7 cellular contexts compared by ENCODE assay signal in the genomic region with DNA sequence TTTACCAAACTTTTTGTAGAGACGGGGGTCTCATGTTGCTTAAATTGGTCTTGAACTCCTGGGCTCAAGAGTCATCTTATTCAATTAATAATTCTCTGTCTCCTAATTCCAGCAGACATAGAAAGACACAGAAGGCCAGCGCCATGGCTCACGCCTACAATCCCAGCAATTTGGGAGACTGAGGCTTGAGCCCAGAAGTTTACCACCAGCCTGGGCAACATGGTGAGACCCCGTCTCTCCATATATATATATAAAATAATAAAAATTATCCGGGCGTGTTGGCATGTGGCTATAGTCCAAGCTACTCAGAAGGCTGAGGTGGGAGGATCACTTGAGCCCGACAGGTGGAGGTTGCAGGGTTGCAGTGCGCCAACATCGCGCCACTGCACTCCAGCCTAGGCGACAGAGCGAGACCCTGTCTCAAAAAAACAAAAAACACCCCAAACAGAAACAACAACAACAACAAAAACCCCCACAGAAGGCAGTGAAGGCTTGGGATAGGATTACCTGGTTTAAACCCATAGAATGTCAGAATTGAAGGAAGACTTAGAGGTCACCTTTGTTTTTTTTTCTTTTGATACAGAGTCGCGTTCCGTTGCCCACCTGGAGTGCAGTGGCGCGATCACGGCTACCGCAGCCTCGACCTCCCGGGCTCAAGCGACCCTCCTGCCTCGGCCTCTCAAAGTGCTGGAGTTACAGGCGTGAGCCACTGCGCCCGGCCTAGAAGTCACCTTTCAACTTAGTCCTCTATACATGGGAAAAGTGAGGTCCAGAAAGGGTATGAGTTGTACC. TPM values are rescaled to one million over a fixed set of nuclear protein-coding genes. Genes with fewer than 3 reads are reported as not detected.
DNase-seq lines count a peak whose midpoint lies in the region; ATAC-seq, FAIRE-seq and TF ChIP-seq lines count a peak whose summit lies in the region.

No MANE protein-coding gene starts in this region.

- H3K4me3 ChIP-seq in OCI-LY1 (ENCODE audit: low read depth, low read length, poor library complexity, severe bottlenecking): peak overlapping the region; percentile 85
- peak overlapping the region; percentile 82 for H3K4me3 ChIP-seq in epithelial cell of proximal tubule (ENCODE audit: low read depth, low read length)
- H3K4me3 ChIP-seq in pancreas: peak overlapping the region; percentile 64 to 72 (median 68)

- ATAC-seq in GM21390 (IDR thresholded peaks at IDR 0.05; ENCODE audit: unreplicated experiment): peak; percentile 25
- ATAC-seq in pancreas: peak in 1 of 4 donors; percentile 27
- no peak for ATAC-seq in HG02642 (IDR thresholded peaks at IDR 0.05; ENCODE audit: poor library complexity, unreplicated experiment)
- ATAC-seq in GM18907 (IDR thresholded peaks at IDR 0.05; ENCODE audit: unreplicated experiment): no peak

- peak overlapping the region; percentile 91 for H3K4me2 ChIP-seq in OCI-LY1 (ENCODE audit: low read length)

- peaks cover 35% of the 10 kb centered on the region for H3K79me2 ChIP-seq in OCI-LY1 (ENCODE audit: insufficient read depth, low read length)

- DNase-seq in epithelial cell of proximal tubule (ENCODE audit: low read depth) (no peak), pancreas (peak in 1 of 6 donors; percentile 63), GM03348 (ENCODE audit: low spot score) (no peak)

- 14 to 17% methylated on average over 26 of the region's 26 CpGs for WGBS in pancreas, 2 donors

- no peaks in the 10 kb centered on the region for H3K9me2 ChIP-seq in OCI-LY1 (ENCODE audit: low read depth, low read length)

- peaks cover 17% of the 10 kb centered on the region for H3K4me1 ChIP-seq in OCI-LY1 (ENCODE audit: insufficient read depth, low read length, severe bottlenecking)
- peaks cover 0 to 5% (median 4%) of the 10 kb centered on the region in 3 donors for H3K4me1 ChIP-seq in pancreas

- H4K20me1 ChIP-seq in OCI-LY1 (ENCODE audit: insufficient read depth, low read length): no peaks in the 10 kb centered on the region

- peak overlapping the region; percentile 66 for H3K27ac ChIP-seq in OCI-LY1 (ENCODE audit: low read depth, low read length, poor library complexity, severe bottlenecking)
- peak overlapping the region; percentile 88 to 97 (median 94) for H3K27ac ChIP-seq in pancreas

- no peak for FAIRE-seq in pancreas (lab: Jason Lieb, UNC)

- peak overlapping the region; percentile 89 for H3K9ac ChIP-seq in OCI-LY1 (ENCODE audit: low read length)

- no peaks in the 10 kb centered on the region for H3F3A ChIP-seq in OCI-LY1 (ENCODE audit: insufficient read depth, low read length)

- H3K36me3 ChIP-seq in OCI-LY1 (ENCODE audit: insufficient read depth, low read length) (no peaks in the 10 kb centered on the region), pancreas (no peaks in the 10 kb centered on the region)

- H2AFZ ChIP-seq in OCI-LY1 (ENCODE audit: low read length): 0 out of 2 replicates have a peak overlapping the region, but pooled peaks have one; percentile 2

- no peaks in the 10 kb centered on the region for H3K9me3 ChIP-seq in OCI-LY1 (ENCODE audit: low read length)
- no peaks in the 10 kb centered on the region for H3K9me3 ChIP-seq in pancreas

- intact Hi-C loops in pancreas (cut with DNase I): no loop called here

- no peak; the same call in 1 of the 2 replicates for TF ChIP-seq CTCF in OCI-LY1 (IDR thresholded peaks at IDR 0.05; ENCODE audit: low read length)
- no peak for TF ChIP-seq CTCF in epithelial cell of proximal tubule (conservative IDR thresholded peaks at IDR 0.05; ENCODE audit: low read depth, low read length)
- no peak for TF ChIP-seq CTCF in pancreas (IDR thresholded peaks at IDR 0.05)

- H3K27me3 ChIP-seq in OCI-LY1 (ENCODE audit: insufficient read depth, low read length) (no peaks in the 10 kb centered on the region), pancreas (no peaks in the 10 kb centered on the region)

RNA-seq across cellular contexts. Expression of a gene that starts 0.7 kb away (rescaled TPM):
- total RNA-seq in epithelial cell of proximal tubule (37.4 and 49.5 TPM in 2 replicates), pancreas (10 to 100 TPM; 13.0 to 25.6 (median 17.0) TPM)
- polyA plus RNA-seq in pancreas: 10 to 100 TPM; 12.1 to 21.9 TPM

RNA-seq across cellular contexts. Expression of a gene that starts 51.6 kb away (rescaled TPM):
- 26.2 and 32.3 TPM in 2 replicates for total RNA-seq in epithelial cell of proximal tubule
- total RNA-seq in pancreas: 10 to 100 TPM; 12.0 to 22.1 (median 15.0) TPM
- 10 to 100 TPM in 1 of 2 donors, 1 to 10 TPM in 1; 5.7 to 11.7 TPM for polyA plus RNA-seq in pancreas
